ENCODE assay signal across 22 cellular contexts in the genomic region with DNA sequence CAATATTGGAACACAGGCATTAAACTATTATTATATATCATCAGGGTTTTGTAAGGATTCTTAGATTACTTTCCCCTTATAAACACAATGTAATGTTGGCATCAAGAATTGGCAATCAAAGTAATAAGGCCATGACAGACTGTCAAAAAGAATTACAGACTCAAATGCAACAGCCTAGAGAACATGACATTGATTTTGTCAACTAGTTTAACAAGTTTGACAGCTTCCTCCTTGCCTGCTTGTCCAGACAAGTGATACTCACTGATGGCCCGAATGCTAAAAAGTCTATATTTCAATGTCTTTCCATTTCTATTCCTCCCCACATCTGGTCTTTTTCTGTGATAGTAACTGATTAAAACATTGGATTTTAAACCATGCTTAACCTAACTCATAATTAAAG. TPM values are rescaled to one million over a fixed set of nuclear protein-coding genes. Genes with fewer than 3 reads are reported as not detected.
DNase-seq lines count a peak whose midpoint lies in the region; ATAC-seq, FAIRE-seq and TF ChIP-seq lines count a peak whose summit lies in the region.
"Had no signal": no experiment of that assay in that cellular context is flagged by ENCODE, and none has a peak within 500 bp of the region (broad histone marks: within the 10 kb centered on the region; RNA-seq: fewer than 3 reads in every experiment).

No MANE protein-coding gene starts in this region.

- H2AFZ ChIP-seq in mammary epithelial cell (ENCODE audit: low read depth, low read length): no peak overlapping the region
- H2AFZ ChIP-seq in keratinocyte (ENCODE audit: control insufficient read depth, low read length): no peak overlapping the region

- in situ Hi-C loops in mammary epithelial cell (cut with MboI; ENCODE audit: low sequenced_read_pairs in 2 of 2): no loop called here

- no peaks in the 10 kb centered on the region for H3K9me3 Mint-ChIP-seq in type B pancreatic cell
- H3K9me3 Mint-ChIP-seq: CD4-positive, CD25-positive, alpha-beta regulatory T cell had no signal

- CTCF ChIA-PET in mammary epithelial cell (lab: Charles Lee; ENCODE audit: low non-redundant PET): no interaction called here

- H4K20me1 ChIP-seq in mammary epithelial cell (ENCODE audit: insufficient read depth, low read length): no peaks in the 10 kb centered on the region
- H4K20me1 ChIP-seq in keratinocyte (ENCODE audit: control insufficient read depth, extremely low read depth, insufficient read depth, low read length): no peaks in the 10 kb centered on the region

- no peaks in the 10 kb centered on the region for H3K9me1 ChIP-seq in keratinocyte (ENCODE audit: control insufficient read depth, extremely low read depth, insufficient read depth, low read length)

- H3K4me1 ChIP-seq in mammary epithelial cell (ENCODE audit: insufficient read depth, low read length) (peaks cover 31% of the 10 kb centered on the region), breast epithelium (no peaks in the 10 kb centered on the region), RWPE2 (ENCODE audit: insufficient read depth, poor library complexity, severe bottlenecking) (peaks cover 40% of the 10 kb centered on the region), keratinocyte (ENCODE audit: control insufficient read depth, extremely low read depth, insufficient read depth, low read length) (peaks cover 32% of the 10 kb centered on the region)
- H3K4me1 ChIP-seq: BE2C had no signal

- DNase-seq in mammary epithelial cell (peak; percentile 64), breast epithelium (ENCODE audit: low spot score in 2 of 2) (no peak), RWPE2 (ENCODE audit: low spot score) (no peak), keratinocyte (ENCODE audit: low read depth, low spot score) (no peak), type B pancreatic cell (ENCODE audit: extremely low spot score, unreplicated experiment) (no peak), T-helper 2 cell (no peak)
- no peak for DNase-seq in activated naive CD4-positive, alpha-beta T cell treated with anti-CD3 and anti-CD28 coated beads, Interleukin-2, amount 50 U/mL, for 16 hours
- no peak for DNase-seq in activated CD4-positive, alpha-beta T cell treated with anti-CD3 and anti-CD28 coated beads, Interleukin-2, amount 50 U/mL, for 48 hours
- DNase-seq: BE2C; CD4-positive, CD25-positive, alpha-beta regulatory T cell; COR-L47; GF-D8; NCI-H1417 treated with DMSO at 0.1 percent for 48 hours; NCI-H1930; NCI-H774; OCI-M1; SIG-M5 had no signal

- H3K4me3 ChIP-seq in mammary epithelial cell (replicated peaks in 1 of 3; ENCODE audit: insufficient read depth in 1 of 3, low read depth in 2 of 3, low read length in 3 of 3) (no peak overlapping the region), breast epithelium (no peak overlapping the region), RWPE2 (ENCODE audit: severe bottlenecking) (no peak overlapping the region), keratinocyte (ENCODE audit: control insufficient read depth in 2 of 3, extremely low read depth in 1 of 3, insufficient read depth in 2 of 3, low read depth in 1 of 3, low read length in 3 of 3) (no peak overlapping the region)
- H3K4me3 ChIP-seq: GM12878 had no signal

- H3K79me2 ChIP-seq in mammary epithelial cell (ENCODE audit: insufficient read depth, low read length) (no peaks in the 10 kb centered on the region), keratinocyte (ENCODE audit: control insufficient read depth, insufficient read depth, low read length) (no peaks in the 10 kb centered on the region)

- no peak overlapping the region for H3K27ac ChIP-seq in mammary epithelial cell (ENCODE audit: insufficient read depth, low read depth, low read length)
- H3K27ac ChIP-seq in breast epithelium: no peak overlapping the region
- peak overlapping the region; percentile 16 for H3K27ac ChIP-seq in RWPE2 (ENCODE audit: poor library complexity, severe bottlenecking)
- H3K27ac ChIP-seq in keratinocyte (ENCODE audit: control insufficient read depth, insufficient read depth, low read length): peak overlapping the region; percentile 23
- H3K27ac ChIP-seq: KMS-11 had no signal

- H3K4me1 Mint-ChIP-seq in type B pancreatic cell (ENCODE audit: unreplicated experiment): peaks cover 6% of the 10 kb centered on the region

- dilution Hi-C loops in mammary epithelial cell (cut with HindIII; ENCODE audit: low sequenced_read_pairs) (no loop called here), keratinocyte (cut with MboI; ENCODE audit: extremely low pct_ligation_motif_present, low sequenced_read_pairs) (no loop called here)

- 4% methylated on average over 1 of the region's 1 CpG for WGBS in mammary epithelial cell (ENCODE audit: low coverage, missing lambda C conversion rate)

- peak; percentile 38; the same call in 2 of the 3 replicates for ATAC-seq in RWPE2 (ENCODE audit: low read depth)
- ATAC-seq: GM12878 had no signal

- H3K27me3 ChIP-seq in mammary epithelial cell (ENCODE audit: insufficient read depth, low read length) (no peaks in the 10 kb centered on the region), breast epithelium (no peaks in the 10 kb centered on the region), RWPE2 (ENCODE audit: insufficient read depth, poor library complexity, severe bottlenecking) (no peaks in the 10 kb centered on the region), keratinocyte (ENCODE audit: control insufficient read depth, extremely low read depth, insufficient read depth, low read length) (no peaks in the 10 kb centered on the region)
- H3K27me3 ChIP-seq: BE2C had no signal

- intact Hi-C loops in mammary epithelial cell (cut with micrococcal nuclease) (no loop called here), breast epithelium (cut with DNase I; ENCODE audit: low total_unique reads) (no loop called here)

- peak overlapping the region; percentile 70 for H3K4me3 Mint-ChIP-seq in type B pancreatic cell
- H3K4me3 Mint-ChIP-seq: CD4-positive, CD25-positive, alpha-beta regulatory T cell had no signal

- H3K4me2 ChIP-seq in mammary epithelial cell (ENCODE audit: insufficient read depth, low read depth, low read length) (peak overlapping the region; percentile 58), keratinocyte (ENCODE audit: control insufficient read depth, extremely low read depth, insufficient read depth, low read depth, low read length) (peak overlapping the region; percentile 81)
- H3K4me2 ChIP-seq: KMS-11 had no signal

- BruUV-seq in mammary epithelial cell (replicated peaks; lab: Mats Ljungman, UMichigan): no TSS peak

- H3K9ac ChIP-seq in mammary epithelial cell (ENCODE audit: insufficient read depth, low read length): no peak overlapping the region
- no peak overlapping the region for H3K9ac ChIP-seq in keratinocyte (ENCODE audit: control insufficient read depth, extremely low read depth, insufficient read depth, low read length)
- H3K9ac ChIP-seq: KMS-11 had no signal

- H3K9me3 ChIP-seq in mammary epithelial cell (replicated peaks; ENCODE audit: insufficient read depth, low read length): no peaks in the 10 kb centered on the region
- H3K9me3 ChIP-seq in breast epithelium: no peaks in the 10 kb centered on the region
- no peaks in the 10 kb centered on the region for H3K9me3 ChIP-seq in RWPE2 (ENCODE audit: severe bottlenecking)
- no peaks in the 10 kb centered on the region for H3K9me3 ChIP-seq in keratinocyte (ENCODE audit: control insufficient read depth, low read depth, low read length)
- H3K9me3 ChIP-seq: BE2C had no signal

- no peak for TF ChIP-seq CTCF in mammary epithelial cell (conservative IDR thresholded peaks at IDR 0.05 in 1 of 2, IDR thresholded peaks at IDR 0.05 in 1 of 2; ENCODE audit: extremely low read depth in 1 of 2, insufficient read depth in 1 of 2, low read depth in 1 of 2, low read length in 2 of 2)
- TF ChIP-seq CTCF in breast epithelium (IDR thresholded peaks at IDR 0.05): no peak
- no peak for TF ChIP-seq CTCF in RWPE2 (IDR thresholded peaks at IDR 0.05; ENCODE audit: poor library complexity, severe bottlenecking)
- TF ChIP-seq CTCF in keratinocyte (optimal IDR thresholded peaks at IDR 0.05 in 1 of 3, IDR thresholded peaks at IDR 0.05 in 1 of 3, conservative IDR thresholded peaks at IDR 0.05 in 1 of 3; ENCODE audit: extremely low read depth in 1 of 3, insufficient read depth in 2 of 3, low read length in 3 of 3): no peak
- no peak for TF ChIP-seq CTCF in type B pancreatic cell (conservative IDR thresholded peaks at IDR 0.05)

- no peaks in the 10 kb centered on the region for H3K36me3 Mint-ChIP-seq in type B pancreatic cell
- H3K36me3 Mint-ChIP-seq: CD4-positive, CD25-positive, alpha-beta regulatory T cell had no signal

- H3K36me3 ChIP-seq in mammary epithelial cell (ENCODE audit: insufficient read depth, low read length): no peaks in the 10 kb centered on the region
- no peaks in the 10 kb centered on the region for H3K36me3 ChIP-seq in breast epithelium
- H3K36me3 ChIP-seq in RWPE2 (ENCODE audit: low read depth): no peaks in the 10 kb centered on the region
- no peaks in the 10 kb centered on the region for H3K36me3 ChIP-seq in keratinocyte (ENCODE audit: control insufficient read depth in 2 of 2, extremely low read depth in 1 of 2, insufficient read depth in 2 of 2, low read length in 2 of 2)
- H3K36me3 ChIP-seq: BE2C had no signal

- peak overlapping the region; percentile 91 for H3K27ac Mint-ChIP-seq in type B pancreatic cell
- H3K27ac Mint-ChIP-seq: CD4-positive, CD25-positive, alpha-beta regulatory T cell had no signal

- TF ChIP-seq POLR2A in breast epithelium (IDR thresholded peaks at IDR 0.05): no peak

- H3K27me3 Mint-ChIP-seq in type B pancreatic cell: no peaks in the 10 kb centered on the region

- FAIRE-seq in keratinocyte (lab: Jason Lieb, UNC): peak; percentile 81
- FAIRE-seq: A204.1, GM12878, H1 had no signal

RNA-seq across cellular contexts. Expression of gene ANKRD31, which starts 6.4 kb away (rescaled TPM):
- total RNA-seq in mammary epithelial cell (under 1 TPM; 0.26 to 0.33 TPM), breast epithelium (under 1 TPM; 0.32 to 0.66 (median 0.59) TPM), type B pancreatic cell (ENCODE audit: low replicate concordance) (0.34 and 0.45 TPM in 2 replicates)
- polyA plus RNA-seq in mammary epithelial cell (0.05 TPM), keratinocyte (0.03 to 0.18 TPM (median 0.12 TPM) in 3 replicates)
- polyA minus RNA-seq in mammary epithelial cell (0.93 TPM), keratinocyte (0.16 TPM in 1 of 3 replicates, not detected in the others)
- polyA plus RNA-seq in keratinocyte (2011; ENCODE audit: low read depth): 0.17 TPM
- polyA plus RNA-seq in keratinocyte (2011; cell fraction: cytosol; rRNA removed): 0.03 and 0.09 TPM in 2 replicates
- 0.20 and 0.22 TPM in 2 replicates for polyA plus RNA-seq in keratinocyte (2011; cell fraction: nucleus; rRNA removed)
- 0.05 and 0.10 TPM in 2 replicates for polyA plus RNA-seq in keratinocyte (2012; ENCODE audit: low replicate concordance)
- not detected for polyA minus RNA-seq in keratinocyte (2011; cell fraction: cytosol; rRNA and poly(A)+ RNA removed)
- 0.39 TPM in 1 of 2 replicates, not detected in the other for polyA minus RNA-seq in keratinocyte (2011; cell fraction: nucleus; rRNA and poly(A)+ RNA removed)
- total RNA-seq: RPMI7951 had no signal

Comparison
In these comparisons a context has a peak if more than half of its experiments do, and no peak if none do; other contexts are left out.
1. H3K27ac ChIP-seq: peak in RWPE2 (single experiment) and keratinocyte (single experiment); none in mammary epithelial cell (single experiment) and breast epithelium (0 of 2).